Comparison of ENCODE assay signal across 22 cellular contexts in genomic region chr12:121937654-121938053, GRCh38.
"Had no signal": no experiment of that assay in that cellular context is flagged by ENCODE, and none has a peak within 500 bp of the region (broad histone marks: within the 10 kb centered on the region; RNA-seq: fewer than 3 reads in every experiment).

No MANE protein-coding gene starts in this region.

- H3K27ac Mint-ChIP-seq: activated B cell treated with CpG ODN at 0.5 μM for 24 hours; activated naive CD4-positive, alpha-beta T cell treated with anti-CD3 and anti-CD28 coated beads, Interleukin-2, amount 50 U/mL, for 72 hours; T-helper 17 cell had no signal

- H3K36me3 ChIP-seq: cardiac muscle cell had no signal

- H3K4me3 ChIP-seq: cardiac muscle cell, MG63 had no signal

- ATAC-seq: T-helper 17 cell had no signal

- H3K9me3 ChIP-seq: MG63 had no signal

- H3K27me3 Mint-ChIP-seq: activated B cell treated with CpG ODN at 0.5 μM for 24 hours had no signal

- H3K27ac ChIP-seq: brain microvascular endothelial cell, cardiac muscle cell had no signal

- H3K9me3 Mint-ChIP-seq: activated B cell treated with CpG ODN at 0.5 μM for 24 hours; activated naive CD4-positive, alpha-beta T cell treated with anti-CD3 and anti-CD28 coated beads, Interleukin-2, amount 50 U/mL, for 72 hours had no signal

- H3K4me3 Mint-ChIP-seq: activated B cell treated with CpG ODN at 0.5 μM for 24 hours, T-helper 17 cell had no signal

- DNase-seq: activated B cell treated with CpG ODN at 0.5 μM for 24 hours; activated CD4-positive, alpha-beta T cell treated with anti-CD3 and anti-CD28 coated beads for 1 hour; activated CD4-positive, alpha-beta T cell treated with anti-CD3 and anti-CD28 coated beads, Interleukin-2, amount 50 U/mL, for 4 hours; activated T-cell treated with anti-CD3 and anti-CD28 coated beads for 4 hours; activated T-cell treated with anti-CD3 and anti-CD28 coated beads, Interleukin-2, amount 50 U/mL, for 48 hours; brain microvascular endothelial cell; cerebellar nuclear complex; MG63; MV-4-11; NCI-H1105; NCI-H1436; NCI-H1694 treated with DMSO at 0.1 percent for 48 hours; NCI-H2029 treated with DMSO at 0.1 percent for 48 hours; NCI-H345; NCI-H510A; NCI-H526 treated with DMSO at 0.1 percent for 48 hours; NCI-H82; SIG-M5; T-helper 17 cell; T-helper 9 cell had no signal

- H3K27me3 ChIP-seq: brain microvascular endothelial cell, cardiac muscle cell, MG63 had no signal
